16 cellular contexts compared by ENCODE assay signal in genomic region chr20:24588725-24589340, GRCh38.
DNase-seq lines count a peak whose midpoint lies in the region; ATAC-seq and TF ChIP-seq lines count a peak whose summit lies in the region.
"Had no signal": no experiment of that assay in that cellular context is flagged by ENCODE, and none has a peak within 500 bp of the region (broad histone marks: within the 10 kb centered on the region; RNA-seq: fewer than 3 reads in every experiment).

No MANE protein-coding gene starts in this region.

- H3K36me3 Mint-ChIP-seq in glutamatergic neuron (ENCODE audit: unreplicated experiment): no peaks in the 10 kb centered on the region
- H3K36me3 Mint-ChIP-seq: CD4-positive, alpha-beta memory T cell had no signal

- peak overlapping the region in 1 of 2 experiments; percentile 16; a peak in 1 of 4 replicates for H3K27ac ChIP-seq in SK-N-SH (ENCODE audit: low read depth in 2 of 2, low read length in 1 of 2)
- no peak overlapping the region for H3K27ac ChIP-seq in vagina
- H3K27ac ChIP-seq: 22Rv1 had no signal

- no peak overlapping the region for H3K4me2 ChIP-seq in SK-N-SH

- H3K4me1 ChIP-seq in SK-N-SH (ENCODE audit: control insufficient read depth in 1 of 2, insufficient read depth in 2 of 2, low read depth in 1 of 2, low read length in 1 of 2): peaks cover 0 to 40% of the 10 kb centered on the region in 2 experiments; a peak in 2 of 4 replicates
- H3K4me1 ChIP-seq in vagina: no peaks in the 10 kb centered on the region

- TF ChIP-seq RAD21 in SK-N-SH (IDR thresholded peaks at IDR 0.05; ENCODE audit: low read length): no peak

- intact Hi-C loops in vagina (cut with DNase I): no loop called here

- no peaks in the 10 kb centered on the region for H3K36me3 ChIP-seq in SK-N-SH (replicated peaks in 1 of 2; ENCODE audit: control insufficient read depth in 1 of 2, insufficient read depth in 2 of 2, low read length in 1 of 2)
- no peaks in the 10 kb centered on the region for H3K36me3 ChIP-seq in vagina

- H3K4me3 Mint-ChIP-seq in glutamatergic neuron (ENCODE audit: unreplicated experiment): no peak overlapping the region
- H3K4me3 Mint-ChIP-seq: CD4-positive, alpha-beta memory T cell; H9 had no signal

- peak in 1 of 2 experiments; percentile 66; a peak in 1 of 4 replicates for TF ChIP-seq EP300 in SK-N-SH (IDR thresholded peaks at IDR 0.05; ENCODE audit: borderline replicate concordance in 1 of 2, low read depth in 1 of 2, low read length in 1 of 2)

- H3K9me3 Mint-ChIP-seq in glutamatergic neuron (ENCODE audit: unreplicated experiment): peaks cover 11% of the 10 kb centered on the region

- no peaks in the 10 kb centered on the region for H3K79me2 ChIP-seq in SK-N-SH (ENCODE audit: insufficient read depth)

- TF ChIP-seq CTCF in SK-N-SH (IDR thresholded peaks at IDR 0.05) (no peak), glutamatergic neuron (IDR thresholded peaks at IDR 0.05; ENCODE audit: partially characterized antibody, unreplicated experiment) (no peak), vagina (IDR thresholded peaks at IDR 0.05) (no peak)

- no peaks in the 10 kb centered on the region for H3K9me2 ChIP-seq in SK-N-SH

- peaks cover 43% of the 10 kb centered on the region for H3K4me1 Mint-ChIP-seq in glutamatergic neuron (ENCODE audit: low read depth, unreplicated experiment)
- H3K4me1 Mint-ChIP-seq: CD4-positive, alpha-beta memory T cell had no signal

- H3K27ac Mint-ChIP-seq in glutamatergic neuron (ENCODE audit: unreplicated experiment): peak overlapping the region; percentile 76
- H3K27ac Mint-ChIP-seq: CD4-positive, alpha-beta memory T cell had no signal

- CTCF ChIA-PET in SK-N-SH (lab: Yijun Ruan, JAX): interaction anchor here (1.2 kb wide), 1 partner anchor 107 kb away, joined by 3 read pairs; no protein-coding TSS in a partner anchor

- H3K9ac ChIP-seq in SK-N-SH: no peak overlapping the region

- H2AFZ ChIP-seq in SK-N-SH (ENCODE audit: low read depth): no peak overlapping the region

- H3K27me3 ChIP-seq in SK-N-SH (ENCODE audit: insufficient read depth): no peaks in the 10 kb centered on the region
- H3K27me3 ChIP-seq in vagina: no peaks in the 10 kb centered on the region

- DNase-seq in SK-N-SH (peak; percentile 47), NCI-H82 (lab: John Stamatoyannopoulos, UW) (peak; percentile 95), glutamatergic neuron (no peak), vagina (ENCODE audit: extremely low spot score in 2 of 2) (peak; percentile 69 to 91), epidermal melanocyte (ENCODE audit: insufficient read length, low spot score) (no peak), GDM1 (lab: John Stamatoyannopoulos, UW) (no peak)
- no peak for DNase-seq in activated CD8-positive, alpha-beta memory T cell treated with anti-CD3 and anti-CD28 coated beads for 24 hours
- DNase-seq: C1 segment of cervical spinal cord; CD4-positive, alpha-beta memory T cell; DMS53; GOT3 had no signal

- POLR2A ChIA-PET in SK-N-SH (lab: Yijun Ruan, JAX): no interaction called here

- H4K20me1 ChIP-seq in SK-N-SH (ENCODE audit: insufficient read depth): no peaks in the 10 kb centered on the region

- no peak overlapping the region for H3K4me3 ChIP-seq in SK-N-SH (ENCODE audit: low read depth in 2 of 2, low read length in 1 of 2)
- H3K4me3 ChIP-seq in vagina: no peak overlapping the region
- H3K4me3 ChIP-seq: GM12878 had no signal

- no peaks in the 10 kb centered on the region for H3F3A ChIP-seq in SK-N-SH (replicated peaks; ENCODE audit: insufficient read depth)

- no peak for ATAC-seq in SK-N-SH treated with all-trans-retinoic acid at 6 μM for 48 hours
- ATAC-seq: GM12878, HepG2 had no signal

- H3K9me3 ChIP-seq in SK-N-SH: no peaks in the 10 kb centered on the region
- H3K9me3 ChIP-seq in vagina: no peaks in the 10 kb centered on the region

- no peak for TF ChIP-seq POLR2A in vagina (IDR thresholded peaks at IDR 0.05)

- peaks cover 8% of the 10 kb centered on the region for H3K27me3 Mint-ChIP-seq in glutamatergic neuron (ENCODE audit: unreplicated experiment)

- 23% methylated on average over 4 of the region's 4 CpGs for WGBS in SK-N-SH (ENCODE audit: low lambda C conversion rate)

TF ChIP-seq in SK-N-SH, 30 proteins besides CTCF, POLR2A, EP300 and RAD21:
- no peak for TF ChIP-seq TEAD4 (IDR thresholded peaks at IDR 0.05; ENCODE audit: borderline replicate concordance, insufficient read depth)
- peak; percentile 29; the same call in 1 of the 2 replicates for TF ChIP-seq RCOR1 (IDR thresholded peaks at IDR 0.05; ENCODE audit: low read length)
- TF ChIP-seq GATA2 (CRISPR knock-in tag; IDR thresholded peaks at IDR 0.05): peak; percentile 45; the same call in 1 of the 2 replicates

TF ChIP-seq in SK-N-SH treated with all-trans-retinoic acid at 6 μM for 48 hours, 23 proteins besides CTCF, POLR2A, EP300 and RAD21 (continues in another document):
- TF ChIP-seq ZNF8 (CRISPR knock-in tag; IDR thresholded peaks at IDR 0.05) (no peak), PPARA (CRISPR knock-in tag; IDR thresholded peaks at IDR 0.05; ENCODE audit: borderline replicate concordance) (no peak), ZFP30 (CRISPR knock-in tag; IDR thresholded peaks at IDR 0.05) (no peak), ISL1 (CRISPR knock-in tag; IDR thresholded peaks at IDR 0.05) (no peak), ESRRG (CRISPR knock-in tag; IDR thresholded peaks at IDR 0.05) (no peak), POU6F1 (CRISPR knock-in tag; IDR thresholded peaks at IDR 0.05; ENCODE audit: borderline replicate concordance, low read depth) (no peak), PATZ1 (CRISPR knock-in tag; IDR thresholded peaks at IDR 0.05; ENCODE audit: borderline replicate concordance) (no peak), ZC3H10 (CRISPR knock-in tag; IDR thresholded peaks at IDR 0.05) (no peak), ZFP3 (CRISPR knock-in tag; IDR thresholded peaks at IDR 0.05) (no peak), TOX (CRISPR knock-in tag; IDR thresholded peaks at IDR 0.05; ENCODE audit: borderline replicate concordance) (no peak), BACH2 (CRISPR knock-in tag; IDR thresholded peaks at IDR 0.05; ENCODE audit: borderline replicate concordance) (no peak), ZNF70 (CRISPR knock-in tag; IDR thresholded peaks at IDR 0.05) (no peak), OSR1 (CRISPR knock-in tag; IDR thresholded peaks at IDR 0.05) (no peak), SNAI2 (CRISPR knock-in tag; IDR thresholded peaks at IDR 0.05) (no peak), CSDC2 (CRISPR knock-in tag; IDR thresholded peaks at IDR 0.05) (no peak), ARNTL (CRISPR knock-in tag; IDR thresholded peaks at IDR 0.05; ENCODE audit: borderline replicate concordance, low read depth) (no peak), CREB5 (CRISPR knock-in tag; IDR thresholded peaks at IDR 0.05; ENCODE audit: low read depth) (no peak), RARB (CRISPR knock-in tag; IDR thresholded peaks at IDR 0.05) (no peak), CSRNP3 (CRISPR knock-in tag; IDR thresholded peaks at IDR 0.05) (no peak)

Comparison
In these comparisons a context has a peak if more than half of its experiments do, and no peak if none do; other contexts are left out.
1. DNase-seq: peak in SK-N-SH (single experiment), NCI-H82 (single experiment) and vagina (2 of 2); none in glutamatergic neuron (single experiment), epidermal melanocyte (single experiment), GDM1 (single experiment) and activated CD8-positive, alpha-beta memory T cell treated with anti-CD3 and anti-CD28 coated beads for 24 hours (single experiment).